14 cellular contexts compared by ENCODE assay signal in the genomic region with DNA sequence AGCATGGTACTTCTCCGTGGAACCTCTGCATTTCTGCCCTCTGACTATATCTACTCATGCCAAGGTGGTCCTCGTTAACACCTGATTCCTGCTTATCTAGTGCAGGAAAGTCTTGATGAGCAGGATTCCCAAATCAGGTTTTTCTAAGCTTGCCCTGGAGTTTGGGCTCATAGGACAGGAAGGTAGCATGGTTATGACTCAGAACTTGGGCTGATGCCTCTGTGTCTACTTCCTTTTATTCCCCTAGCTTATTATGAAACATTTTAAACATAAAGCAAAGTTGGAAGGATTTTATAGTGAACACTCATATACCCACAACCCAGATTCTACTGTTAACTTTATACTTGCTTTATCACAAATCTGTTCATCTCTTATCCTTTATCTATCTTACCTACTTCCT. TPM values are rescaled to one million over a fixed set of nuclear protein-coding genes. Genes with fewer than 3 reads are reported as not detected.
DNase-seq lines count a peak whose midpoint lies in the region; ATAC-seq and TF ChIP-seq lines count a peak whose summit lies in the region.
"Had no signal": no experiment of that assay in that cellular context is flagged by ENCODE, and none has a peak within 500 bp of the region (broad histone marks: within the 10 kb centered on the region; RNA-seq: fewer than 3 reads in every experiment).

No MANE protein-coding gene starts in this region.

- no peak overlapping the region for H2BK120ac ChIP-seq in mesenchymal stem cell (ENCODE audit: low read depth, low read length)

- peak overlapping the region in 1 of 11 experiments; percentile 47; a peak in 3 of 22 replicates for H3K9ac ChIP-seq in BLaER1 treated with 17β-estradiol and CSF1 and Interleukin-3, amounts not matched to agents 10 nM and 100 nM
- H3K9ac ChIP-seq in mesenchymal stem cell (ENCODE audit: low read length): peak overlapping the region; percentile 13

- H4K91ac ChIP-seq in mesenchymal stem cell (ENCODE audit: low read length): no peak overlapping the region

- no peak overlapping the region for H3K23ac ChIP-seq in mesenchymal stem cell (ENCODE audit: low read length in 2 of 2)

- peaks cover 7% of the 10 kb centered on the region for H3K4me1 Mint-ChIP-seq in MCF 10A (ENCODE audit: insufficient read depth, unreplicated experiment)

- peaks cover 28% of the 10 kb centered on the region for H3K36me3 Mint-ChIP-seq in MCF 10A (ENCODE audit: insufficient read depth, unreplicated experiment)

- no peaks in the 10 kb centered on the region for H3K27me3 Mint-ChIP-seq in MCF 10A (ENCODE audit: insufficient read depth, unreplicated experiment)
- H3K27me3 Mint-ChIP-seq: activated CD4-positive, alpha-beta T cell treated with anti-CD3 and anti-CD28 coated beads, Interleukin-2, amount 10 ng/mL, durations not matched to agents 7 days and 5 days had no signal

- no peak for ATAC-seq in Right ventricle myocardium superior (ENCODE audit: poor library complexity)

- no peak overlapping the region for H3K4ac ChIP-seq in mesenchymal stem cell (ENCODE audit: low read depth in 1 of 2, low read length in 2 of 2)

- no peak overlapping the region for H2BK15ac ChIP-seq in mesenchymal stem cell (ENCODE audit: low read depth, poor library complexity, severe bottlenecking)

- BruUV-seq in MCF 10A (replicated peaks; lab: Mats Ljungman, UMichigan): no TSS peak

- H2AK5ac ChIP-seq in mesenchymal stem cell (ENCODE audit: low read length, severe bottlenecking): no peak overlapping the region

- no peak overlapping the region for H2BK12ac ChIP-seq in mesenchymal stem cell (ENCODE audit: low read length in 2 of 2)

- peak overlapping the region in 3 of 10 experiments; percentile 0 to 19 (median 15); a peak in 2 of 20 replicates for H3K4me3 ChIP-seq in BLaER1 treated with 17β-estradiol and CSF1 and Interleukin-3, amounts not matched to agents 10 nM and 100 nM
- H3K4me3 ChIP-seq in mesenchymal stem cell (ENCODE audit: insufficient read depth in 1 of 2, low read depth in 1 of 2, low read length in 2 of 2): no peak overlapping the region

- TF ChIP-seq CTCF in MCF 10A (IDR thresholded peaks at IDR 0.05; ENCODE audit: unreplicated experiment): no peak

- CTCF ChIA-PET in MCF 10A (lab: Yijun Ruan, JAX): interaction anchor here (1.2 to 8.1 kb wide), 3 partner anchors 73 to 87 kb away, joined by 4 to 69 read pairs (median 11); no protein-coding TSS in a partner anchor

- peaks cover 67 to 77% (median 73%) of the 10 kb centered on the region in 10 experiments for H3K4me1 ChIP-seq in BLaER1 treated with 17β-estradiol and CSF1 and Interleukin-3, amounts not matched to agents 10 nM and 100 nM
- peaks cover 20% of the 10 kb centered on the region for H3K4me1 ChIP-seq in mesenchymal stem cell (ENCODE audit: control insufficient read depth, insufficient read depth, low read depth, low read length)

- H3K9me3 ChIP-seq in BLaER1 treated with 17β-estradiol and CSF1 and Interleukin-3, amounts not matched to agents 10 nM and 100 nM (replicated peaks in 1 of 11): no peaks in the 10 kb centered on the region
- H3K9me3 ChIP-seq in mesenchymal stem cell (ENCODE audit: control insufficient read depth, low read length): no peaks in the 10 kb centered on the region

- no peak overlapping the region for H3K18ac ChIP-seq in mesenchymal stem cell (ENCODE audit: low read depth in 1 of 2, low read length in 2 of 2)

- H3K9me3 Mint-ChIP-seq in MCF 10A (ENCODE audit: unreplicated experiment): no peaks in the 10 kb centered on the region
- H3K9me3 Mint-ChIP-seq: activated CD4-positive, alpha-beta T cell treated with anti-CD3 and anti-CD28 coated beads, Interleukin-2, amount 10 ng/mL, durations not matched to agents 7 days and 5 days had no signal

- H4K20me1 ChIP-seq in BLaER1 treated with 17β-estradiol and CSF1 and Interleukin-3, amounts not matched to agents 10 nM and 100 nM: peaks cover 36 to 92% (median 58%) of the 10 kb centered on the region in 11 experiments

- H3K27ac Mint-ChIP-seq in MCF 10A (ENCODE audit: low read depth, unreplicated experiment): no peak overlapping the region

- peak overlapping the region; percentile 66 to 99 (median 82) for H3K4me2 ChIP-seq in BLaER1 treated with 17β-estradiol and CSF1 and Interleukin-3, amounts not matched to agents 10 nM and 100 nM
- H3K4me2 ChIP-seq in mesenchymal stem cell (ENCODE audit: low read length, poor library complexity, severe bottlenecking): no peak overlapping the region

- H3K4me3 Mint-ChIP-seq in MCF 10A (ENCODE audit: unreplicated experiment): no peak overlapping the region
- H3K4me3 Mint-ChIP-seq: activated CD4-positive, alpha-beta T cell treated with anti-CD3 and anti-CD28 coated beads, Interleukin-2, amount 10 ng/mL, durations not matched to agents 7 days and 5 days had no signal

- DNase-seq in Kasumi-1 (lab: John Stamatoyannopoulos, UW) (peak; percentile 78 to 91), MCF 10A (ENCODE audit: unreplicated experiment) (peak; percentile 47), mesenchymal stem cell (no peak), Right ventricle myocardium superior (no peak), NCI-H1436 treated with DMSO at 0.1 percent for 48 hours (lab: John Stamatoyannopoulos, UW) (no peak), NCI-H2196 treated with DMSO at 0.1 percent for 48 hours (lab: John Stamatoyannopoulos, UW; ENCODE audit: unreplicated experiment) (no peak), dedifferentiated amniotic fluid mesenchymal stem cell (ENCODE audit: extremely low spot score) (no peak)
- DNase-seq: activated CD4-positive, alpha-beta T cell treated with anti-CD3 and anti-CD28 coated beads, Interleukin-2, amount 10 ng/mL, durations not matched to agents 7 days and 5 days; NCI-H187 treated with DMSO at 0.1 percent for 48 hours; stimulated activated CD4-positive, alpha-beta T cell treated with anti-CD3 and anti-CD28 coated beads, Interleukin-15, amount 100 ng/mL, for 24 hours; stimulated activated naive CD4-positive, alpha-beta T cell treated with Interleukin-2 at 50 U/mL for 16 hours had no signal

- 95% methylated on average over 2 of the region's 2 CpGs for WGBS in mesenchymal stem cell

- H3K79me1 ChIP-seq in mesenchymal stem cell (replicated peaks; ENCODE audit: low read length, poor library complexity, severe bottlenecking): peaks cover 36% of the 10 kb centered on the region

- POLR2A ChIA-PET in MCF 10A (lab: Yijun Ruan, JAX): no interaction called here

- H3K14ac ChIP-seq in mesenchymal stem cell (ENCODE audit: low read length in 2 of 2): no peak overlapping the region

- H4K8ac ChIP-seq in mesenchymal stem cell (ENCODE audit: low read length): no peak overlapping the region

- H2AFZ ChIP-seq in mesenchymal stem cell (ENCODE audit: low read depth, low read length): no peak overlapping the region

- H2BK5ac ChIP-seq in mesenchymal stem cell (ENCODE audit: low read depth, low read length, poor library complexity, severe bottlenecking): no peak overlapping the region

- no peaks in the 10 kb centered on the region for H3K27me3 ChIP-seq in BLaER1 treated with 17β-estradiol and CSF1 and Interleukin-3, amounts not matched to agents 10 nM and 100 nM
- H3K27me3 ChIP-seq in mesenchymal stem cell (ENCODE audit: control insufficient read depth in 1 of 2, insufficient read depth in 1 of 2, low read length in 2 of 2): no peaks in the 10 kb centered on the region

- intact Hi-C loops in MCF 10A (cut with micrococcal nuclease) (no loop called here), Right ventricle myocardium superior (cut with DNase I) (loop anchor here (5.0 kb wide), 1 partner anchor 73 kb away; no protein-coding TSS in a partner anchor)

- peaks cover 42 to 82% (median 64%) of the 10 kb centered on the region in 11 experiments for H3K36me3 ChIP-seq in BLaER1 treated with 17β-estradiol and CSF1 and Interleukin-3, amounts not matched to agents 10 nM and 100 nM
- H3K36me3 ChIP-seq in mesenchymal stem cell (ENCODE audit: control insufficient read depth in 1 of 2, insufficient read depth in 2 of 2, low read depth in 1 of 2, low read length in 2 of 2): peaks cover 15 to 57% of the 10 kb centered on the region in 2 experiments

- H3K27ac ChIP-seq in BLaER1 treated with 17β-estradiol and CSF1 and Interleukin-3, amounts not matched to agents 10 nM and 100 nM: peak overlapping the region in 5 of 11 experiments; percentile 19 to 63 (median 51); a peak in 8 of 22 replicates
- H3K27ac ChIP-seq in mesenchymal stem cell (ENCODE audit: low read length, poor library complexity, severe bottlenecking): no peak overlapping the region

RNA-seq across cellular contexts. Expression of gene SUFU, which starts 5.6 kb away (rescaled TPM):
- 6.3 TPM in 2 replicates for total RNA-seq in MCF 10A (2022)
- 11.6 TPM for polyA plus RNA-seq in mesenchymal stem cell (2013, experiment 1 of 2)
- 11.5 TPM for polyA plus RNA-seq in mesenchymal stem cell (2013, experiment 2 of 2)
- 7.6 TPM for total RNA-seq in Right ventricle myocardium superior

RNA-seq across cellular contexts. Expression of gene ACTR1A, which starts 6.9 kb away (rescaled TPM):
- 60.1 and 75.3 TPM in 2 replicates for total RNA-seq in MCF 10A (2022)
- 87.9 TPM for polyA plus RNA-seq in mesenchymal stem cell (2013, experiment 1 of 2)
- polyA plus RNA-seq in mesenchymal stem cell (2013, experiment 2 of 2): 88.7 TPM
- total RNA-seq in Right ventricle myocardium superior: 90.6 TPM

RNA-seq across cellular contexts. Expression of gene C10orf95, which starts 58.0 kb away (rescaled TPM):
- 0.49 and 0.63 TPM in 2 replicates for total RNA-seq in MCF 10A (2022)
- not detected for polyA plus RNA-seq in mesenchymal stem cell (2013, experiment 1 of 2)
- 0.03 TPM for polyA plus RNA-seq in mesenchymal stem cell (2013, experiment 2 of 2)
- not detected for total RNA-seq in Right ventricle myocardium superior
- total RNA-seq: RPMI7951 had no signal
- polyA plus RNA-seq: neural cell had no signal

Comparison
In these comparisons a context has a peak if more than half of its experiments do, and no peak if none do; other contexts are left out.
1. DNase-seq: peak in Kasumi-1 (2 of 2) and MCF 10A (single experiment); none in mesenchymal stem cell (single experiment), Right ventricle myocardium superior (single experiment), NCI-H1436 treated with DMSO at 0.1 percent for 48 hours (single experiment), NCI-H2196 treated with DMSO at 0.1 percent for 48 hours (single experiment) and dedifferentiated amniotic fluid mesenchymal stem cell (single experiment).